31 cellular contexts compared by ENCODE assay signal in the genomic region with DNA sequence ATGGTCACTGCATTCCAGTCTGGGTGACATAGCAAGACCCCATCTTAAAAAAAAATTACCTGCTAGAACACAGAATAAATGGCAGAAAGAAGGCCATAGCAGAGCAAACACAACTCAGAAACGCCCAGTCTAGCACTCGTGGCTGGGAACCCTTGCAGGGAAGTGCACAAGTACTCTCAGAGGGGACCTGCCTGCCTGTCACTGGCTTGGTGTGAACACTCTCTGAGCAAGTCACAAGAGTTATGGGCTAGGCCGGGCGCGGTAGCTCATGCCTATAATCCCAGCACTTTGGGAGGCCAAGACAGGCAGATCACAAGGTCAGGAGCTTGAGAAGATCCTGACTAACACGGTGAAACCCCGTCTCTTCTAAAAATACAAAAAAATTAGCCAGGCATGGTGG.
"Had no signal": no experiment of that assay in that cellular context is flagged by ENCODE, and none has a peak within 500 bp of the region (broad histone marks: within the 10 kb centered on the region; RNA-seq: fewer than 3 reads in every experiment).

No MANE protein-coding gene starts in this region.

- FAIRE-seq: bronchial epithelial cell, TTC549 had no signal

- H3K36me3 ChIP-seq: ascending aorta, cardiac muscle cell had no signal

- H3K4me1 ChIP-seq: ascending aorta had no signal

- H3K4me3 ChIP-seq: ascending aorta, cardiac muscle cell had no signal

- H3K27ac ChIP-seq: ascending aorta, cardiac muscle cell, VCaP had no signal

- H3K9me3 ChIP-seq: ascending aorta had no signal

- ATAC-seq: activated CD8-positive, alpha-beta T cell treated with anti-CD3 and anti-CD28 coated beads for 36 hours; activated naive CD8-positive, alpha-beta T cell treated with anti-CD3 and anti-CD28 coated beads, Interleukin-2, amount 50 U/mL, for 24 hours; activated T-cell treated with anti-CD3 and anti-CD28 coated beads, Interleukin-2, amount 50 U/mL, for 4 hours; activated T-cell treated with anti-CD3 and anti-CD28 coated beads, Interleukin-2, amount 50 U/mL, for 72 hours; activated T-helper 17 cell treated with anti-CD3 and anti-CD28 coated beads, Interleukin-2, amount 50 U/mL, for 72 hours; T-cell had no signal

- DNase-seq: activated B cell treated with CpG ODN at 0.5 μM for 24 hours; activated CD4-positive, alpha-beta memory T cell treated with anti-CD3 and anti-CD28 coated beads for 36 hours; activated CD4-positive, alpha-beta T cell treated with anti-CD3 and anti-CD28 coated beads for 4 hours; activated CD4-positive, alpha-beta T cell treated with anti-CD3 and anti-CD28 coated beads, Interleukin-2, amount 10 ng/mL, durations not matched to agents 24 days and 14 days; activated CD4-positive, alpha-beta T cell treated with anti-CD3 and anti-CD28 coated beads, Interleukin-2, amount 50 U/mL, for 1 hour; activated CD4-positive, alpha-beta T cell treated with anti-CD3 and anti-CD28 coated beads, Interleukin-2, amount 50 U/mL, for 4 hours; activated CD4-positive, CD25-positive, alpha-beta regulatory T cell treated with anti-CD3 and anti-CD28 coated beads, Interleukin-2, amount 50 U/mL, for 72 hours; activated CD8-positive, alpha-beta memory T cell treated with anti-CD3 and anti-CD28 coated beads, Interleukin-2, amount 50 U/mL, for 4 hours; activated CD8-positive, alpha-beta T cell treated with anti-CD3 and anti-CD28 coated beads for 36 hours; activated effector memory CD4-positive, alpha-beta T cell treated with anti-CD3 and anti-CD28 coated beads, Interleukin-2, amount 50 U/mL, for 16 hours; activated gamma-delta T cell treated with Interleukin-2 at 50 U/mL for 16 hours; activated naive CD4-positive, alpha-beta T cell; activated naive CD4-positive, alpha-beta T cell treated with anti-CD3 and anti-CD28 coated beads for 36 hours; activated naive CD8-positive, alpha-beta T cell treated with anti-CD3 and anti-CD28 coated beads, Interleukin-2, amount 10 ng/mL, durations not matched to agents 7 days and 5 days; activated naive CD8-positive, alpha-beta T cell treated with anti-CD3 and anti-CD28 coated beads, Interleukin-2, amount 50 U/mL, for 24 hours; activated T-cell treated with anti-CD3 and anti-CD28 coated beads for 4 hours; activated T-cell treated with anti-CD3 and anti-CD28 coated beads, Interleukin-2, amount 50 U/mL, for 1 hour; activated T-cell treated with anti-CD3 and anti-CD28 coated beads, Interleukin-2, amount 50 U/mL, for 4 hours; activated T-cell treated with anti-CD3 and anti-CD28 coated beads, Interleukin-2, amount 50 U/mL, for 72 hours; amygdala; anterior cingulate cortex; caudate nucleus; T-cell; T-helper 2 cell; T-helper 9 cell had no signal

- H3K27me3 ChIP-seq: ascending aorta, cardiac muscle cell had no signal
